35 cellular contexts compared by ENCODE assay signal in genomic region chr2:66377832-66378231, GRCh38. TPM values are rescaled to one million over a fixed set of nuclear protein-coding genes. Genes with fewer than 3 reads are reported as not detected.
"Had no signal": no experiment of that assay in that cellular context is flagged by ENCODE, and none has a peak within 500 bp of the region (broad histone marks: within the 10 kb centered on the region; RNA-seq: fewer than 3 reads in every experiment).

No MANE protein-coding gene starts in this region.

- ATAC-seq: activated naive CD4-positive, alpha-beta T cell treated with anti-CD3 and anti-CD28 coated beads, Interleukin-2, amount 50 U/mL, for 72 hours; activated naive CD8-positive, alpha-beta T cell treated with anti-CD3 and anti-CD28 coated beads, Interleukin-2, amount 50 U/mL, for 24 hours; activated T-cell treated with anti-CD3 and anti-CD28 coated beads, Interleukin-2, amount 50 U/mL, for 4 hours; activated T-cell treated with anti-CD3 and anti-CD28 coated beads, Interleukin-2, amount 50 U/mL, for 72 hours; activated T-helper 17 cell treated with anti-CD3 and anti-CD28 coated beads, Interleukin-2, amount 50 U/mL, for 72 hours; body of pancreas had no signal

- H3K36me3 ChIP-seq: adrenal gland, ascending aorta, brain microvascular endothelial cell, breast epithelium, cardiac muscle cell had no signal

- H3K27me3 ChIP-seq: adrenal gland, ascending aorta, body of pancreas, brain microvascular endothelial cell, cardiac muscle cell had no signal

- H3K4me1 ChIP-seq: adrenal gland, ascending aorta, body of pancreas, breast epithelium had no signal

- DNase-seq: activated effector memory CD4-positive, alpha-beta T cell treated with anti-CD3 and anti-CD28 coated beads, Interleukin-2, amount 50 U/mL, for 16 hours; activated effector memory CD4-positive, alpha-beta T cell treated with Interleukin-2 at 50 U/mL for 16 hours; activated gamma-delta T cell; activated gamma-delta T cell treated with Interleukin-2 at 50 U/mL for 16 hours; activated naive CD4-positive, alpha-beta T cell; activated naive CD4-positive, alpha-beta T cell treated with anti-CD3 and anti-CD28 coated beads for 36 hours; activated naive CD4-positive, alpha-beta T cell treated with anti-CD3 and anti-CD28 coated beads, Interleukin-2, amount 10 ng/mL, durations not matched to agents 7 days and 5 days; activated naive CD4-positive, alpha-beta T cell treated with anti-CD3 and anti-CD28 coated beads, Interleukin-2, amount 50 U/mL, for 16 hours; activated naive CD4-positive, alpha-beta T cell treated with Interleukin-2 at 50 U/mL for 16 hours; activated naive CD8-positive, alpha-beta T cell treated with anti-CD3 and anti-CD28 coated beads for 36 hours; activated naive CD8-positive, alpha-beta T cell treated with anti-CD3 and anti-CD28 coated beads, Interleukin-2, amount 10 ng/mL, durations not matched to agents 7 days and 5 days; activated naive CD8-positive, alpha-beta T cell treated with anti-CD3 and anti-CD28 coated beads, Interleukin-2, amount 50 U/mL, for 24 hours; activated T-cell treated with anti-CD3 and anti-CD28 coated beads, Interleukin-2, amount 50 U/mL, for 24 hours; activated T-cell treated with anti-CD3 and anti-CD28 coated beads, Interleukin-2, amount 50 U/mL, for 4 hours; activated T-cell treated with anti-CD3 and anti-CD28 coated beads, Interleukin-2, amount 50 U/mL, for 48 hours; activated T-cell treated with anti-CD3 and anti-CD28 coated beads, Interleukin-2, amount 50 U/mL, for 72 hours; adrenal gland; amniotic stem cell; amygdala; anterior cingulate cortex; aorta; body of pancreas; brain microvascular endothelial cell; caudate nucleus; central memory CD4-positive, alpha-beta T cell; cerebellar nuclear complex had no signal

- H3K9me3 ChIP-seq: adrenal gland, ascending aorta, body of pancreas, breast epithelium had no signal

- H3K4me3 ChIP-seq: adrenal gland, ascending aorta, body of pancreas, breast epithelium, cardiac muscle cell had no signal

- FAIRE-seq: astrocyte, bronchial epithelial cell had no signal

- H3K27ac ChIP-seq: adrenal gland, ascending aorta, body of pancreas, brain microvascular endothelial cell, breast epithelium, cardiac muscle cell had no signal

RNA-seq across cellular contexts. Expression of gene MEIS1, which starts 57.1 kb away (rescaled TPM):
- total RNA-seq: activated naive CD4-positive, alpha-beta T cell treated with anti-CD3 and anti-CD28 coated beads for 36 hours; activated naive CD4-positive, alpha-beta T cell treated with anti-CD3 and anti-CD28 coated beads, Interleukin-2, amount 50 U/mL, for 72 hours; activated naive CD8-positive, alpha-beta T cell treated with anti-CD3 and anti-CD28 coated beads for 36 hours; activated naive CD8-positive, alpha-beta T cell treated with anti-CD3 and anti-CD28 coated beads, Interleukin-2, amount 10 ng/mL, durations not matched to agents 7 days and 5 days; activated T-helper 1 cell treated with anti-CD3 and anti-CD28 coated beads, Interleukin-12 subunit alpha, Interleukin-12 subunit beta, Interleukin-2, Interleukin-4 antibody, amounts not matched to agents 30 ng/mL and 10 ng/mL and 1 ng/mL, durations not matched to agents 14 hours and 24 hours and 36 hours; activated T-helper 17 cell treated with anti-CD3 and anti-CD28 coated beads, Interleukin-2, amount 50 U/mL, for 72 hours; activated T-helper 2 cell treated with anti-CD3 and anti-CD28 coated beads, Interferon-gamma antibody, Interleukin-2, Interleukin-4, amounts not matched to agents 10 μg/mL and 5 μg/mL and 100 μg/mL, durations not matched to agents 14 hours and 24 hours and 36 hours had no signal
